Comparison of ENCODE assay signal across 8 cellular contexts in genomic region chr2:216012830-216013079, GRCh38. TPM values are rescaled to one million over a fixed set of nuclear protein-coding genes. Genes with fewer than 3 reads are reported as not detected.
DNase-seq lines count a peak whose midpoint lies in the region; ATAC-seq, FAIRE-seq and TF ChIP-seq lines count a peak whose summit lies in the region.

No MANE protein-coding gene starts in this region.

- H2BK5ac ChIP-seq in H1 (ENCODE audit: low read depth, low read length): peak overlapping the region; percentile 87

- H3K56ac ChIP-seq in H1 (replicated peaks; ENCODE audit: insufficient read length, low read depth, low read length): no peak overlapping the region

- H3K9me2 ChIP-seq in neural cell (ENCODE audit: insufficient read depth, low read length): no peaks in the 10 kb centered on the region

- H4K20me1 ChIP-seq in H1 (replicated peaks in 1 of 2; ENCODE audit: control insufficient read depth in 1 of 2, insufficient read depth in 2 of 2, low read length in 2 of 2) (no peaks in the 10 kb centered on the region), neural cell (ENCODE audit: insufficient read depth) (no peaks in the 10 kb centered on the region)

- peak overlapping the region; percentile 93; the same call in 1 of the 2 replicates for H4K8ac ChIP-seq in H1 (ENCODE audit: extremely low read depth, insufficient read depth, low read length)

- no peak overlapping the region for H2BK120ac ChIP-seq in H1 (replicated peaks; ENCODE audit: low read depth, low read length)

- H3F3A ChIP-seq in neural cell (ENCODE audit: insufficient read depth, low read length, poor library complexity, severe bottlenecking): no peaks in the 10 kb centered on the region

- H2BK20ac ChIP-seq in H1 (ENCODE audit: low read length): no peak overlapping the region

- CTCF ChIA-PET in H1 (lab: Charles Lee; ENCODE audit: partially characterized antibody): interaction anchor here (1.0 to 2.3 kb wide), 9 partner anchors 8 to 91 kb away, joined by 3 to 20 read pairs (median 6); no protein-coding TSS in a partner anchor

- peak overlapping the region; percentile 82 for H3K18ac ChIP-seq in H1 (ENCODE audit: extremely low read depth, low read length)

- H3K36me3 ChIP-seq in H1 (ENCODE audit: control insufficient read depth in 2 of 4, insufficient read depth in 4 of 4, low read length in 3 of 4): no peaks in the 10 kb centered on the region
- no peaks in the 10 kb centered on the region for H3K36me3 ChIP-seq in neural cell (ENCODE audit: insufficient read depth, low read length)

- no peak overlapping the region for H2BK15ac ChIP-seq in H1 (ENCODE audit: low read length)

- H3K4me1 ChIP-seq in H1 (replicated peaks in 1 of 4; ENCODE audit: control insufficient read depth in 3 of 4, insufficient read depth in 4 of 4, low read length in 3 of 4): peaks cover 0 to 4% (median 2%) of the 10 kb centered on the region in 4 experiments; a peak in 4 of 7 replicates

- TF ChIP-seq RAD21 in H1 (IDR thresholded peaks at IDR 0.05 in 1 of 2, conservative IDR thresholded peaks at IDR 0.05 in 1 of 2; ENCODE audit: low read depth in 2 of 2, low read length in 2 of 2): no peak
- TF ChIP-seq RAD21 in neural cell (conservative IDR thresholded peaks at IDR 0.05): no peak

- peak overlapping the region; percentile 50 for H4K5ac ChIP-seq in H1 (ENCODE audit: insufficient read length, low read depth, low read length)

- H3K14ac ChIP-seq in H1 (ENCODE audit: insufficient read length): no peak overlapping the region

- no peak for FAIRE-seq in H1 (lab: Jason Lieb, UNC)

- DNase-seq in NB4 (ENCODE audit: low read depth) (no peak), H1 (ENCODE audit: low read depth in 1 of 2, low spot score in 2 of 2) (no peak), cortex of kidney (lab: John Stamatoyannopoulos, UW) (no peak), NCI-H526 treated with DMSO at 0.1 percent for 48 hours (lab: John Stamatoyannopoulos, UW) (no peak)

- H3K4me2 ChIP-seq in H1 (ENCODE audit: insufficient read depth in 1 of 2, low read depth in 2 of 2, low read length in 2 of 2): peak overlapping the region; percentile 68 to 69
- peak overlapping the region; percentile 93 for H3K4me2 ChIP-seq in neural cell (ENCODE audit: low read length)

- H2AK5ac ChIP-seq in H1 (ENCODE audit: low read depth, low read length): no peak overlapping the region

- POLR2A ChIA-PET in H1 (lab: Charles Lee; ENCODE audit: partially characterized antibody): interaction anchor here (0.7 to 2.1 kb wide), 7 partner anchors 8 to 199 kb away, joined by 3 to 9 read pairs (median 4); no protein-coding TSS in a partner anchor

- TF ChIP-seq CTCF in C4-2B (conservative IDR thresholded peaks at IDR 0.05) (no peak), NB4 (IDR thresholded peaks at IDR 0.05; ENCODE audit: low read depth, low read length) (no peak), H1 (IDR thresholded peaks at IDR 0.05; ENCODE audit: control extremely low read depth in 1 of 3, insufficient read depth in 1 of 3, low read depth in 1 of 3, low read length in 3 of 3) (no peak), neural cell (IDR thresholded peaks at IDR 0.05; ENCODE audit: poor library complexity, severe bottlenecking) (no peak)

- H3K79me2 ChIP-seq in H1 (ENCODE audit: control insufficient read depth in 1 of 2, insufficient read depth in 2 of 2, low read length in 2 of 2): peaks cover 0 to 39% of the 10 kb centered on the region in 2 experiments; a peak in 3 of 4 replicates
- no peaks in the 10 kb centered on the region for H3K79me2 ChIP-seq in neural cell (replicated peaks; ENCODE audit: insufficient read depth, low read length)

- peak overlapping the region; percentile 67 for H3K4me3 ChIP-seq in NB4 (ENCODE audit: low read depth, low read length)
- peak overlapping the region; percentile 55 to 87 (median 80) for H3K4me3 ChIP-seq in H1 (ENCODE audit: extremely low read depth in 1 of 4, insufficient read depth in 2 of 4, low read depth in 3 of 4, low read length in 4 of 4)
- peak overlapping the region; percentile 85 for H3K4me3 ChIP-seq in neural cell (ENCODE audit: low read length)

- no peak for TF ChIP-seq POLR2A in NB4 (IDR thresholded peaks at IDR 0.05; ENCODE audit: extremely low read depth, insufficient read length)
- TF ChIP-seq POLR2A in H1 (IDR thresholded peaks at IDR 0.05; ENCODE audit: control extremely low read depth in 1 of 2, low read depth in 2 of 2, low read length in 2 of 2): no peak

- peak overlapping the region; percentile 68 to 88 (median 86) for H3K9ac ChIP-seq in H1 (replicated peaks in 1 of 4; ENCODE audit: extremely low read depth in 1 of 4, low read depth in 3 of 4, low read length in 3 of 4)
- peak overlapping the region; percentile 64 for H3K9ac ChIP-seq in neural cell (ENCODE audit: low read length)

- no peaks in the 10 kb centered on the region for H3K9me3 ChIP-seq in H1 (ENCODE audit: insufficient read depth in 2 of 2, low read depth in 1 of 2, low read length in 1 of 2)
- no peaks in the 10 kb centered on the region for H3K9me3 ChIP-seq in neural cell (ENCODE audit: low read length)

- 2% methylated on average over 6 of the region's 6 CpGs; no CpG with 5 or more reads in 1 of the 2 experiments for WGBS in H1 (ENCODE audit: extremely low coverage in 1 of 2, insufficient coverage in 1 of 2, insufficient read length in 1 of 2, insufficient replicate concordance in 2 of 2, low coverage in 1 of 2, low lambda C conversion rate in 2 of 2, missing lambda C conversion rate in 1 of 2), 2 experiments

- peaks cover 2% of the 10 kb centered on the region; the same call in 1 of the 2 replicates for H3K23me2 ChIP-seq in H1 (ENCODE audit: low read depth, low read length)

- H3K27ac ChIP-seq in C4-2B: peak overlapping the region; percentile 68
- H3K27ac ChIP-seq in H1 (ENCODE audit: low read depth, low read length): peak overlapping the region; percentile 86; the same call in 1 of the 2 replicates
- no peak overlapping the region for H3K27ac ChIP-seq in neural cell (ENCODE audit: low read length)

- TF ChIP-seq EP300 in H1 (IDR thresholded peaks at IDR 0.05; ENCODE audit: borderline replicate concordance in 1 of 2, low read depth in 2 of 2, low read length in 2 of 2) (no peak), neural cell (conservative IDR thresholded peaks at IDR 0.05; ENCODE audit: poor library complexity, severe bottlenecking) (no peak)

- H2BK12ac ChIP-seq in H1 (ENCODE audit: low read depth, low read length): no peak overlapping the region

- H3K27me3 ChIP-seq in H1 (replicated peaks in 1 of 4; ENCODE audit: control insufficient read depth in 3 of 4, extremely low read depth in 1 of 4, insufficient read depth in 3 of 4, low read length in 3 of 4) (no peaks in the 10 kb centered on the region), neural cell (ENCODE audit: insufficient read depth, low read depth, low read length) (no peaks in the 10 kb centered on the region)

- H2AFZ ChIP-seq in H1 (ENCODE audit: low read length) (peak overlapping the region; percentile 43), neural cell (ENCODE audit: low read depth, low read length) (peak overlapping the region; percentile 51)

- no peaks in the 10 kb centered on the region for H3K79me1 ChIP-seq in H1 (ENCODE audit: low read depth, low read length)

- peak overlapping the region; percentile 4 for H4K91ac ChIP-seq in H1 (replicated peaks; ENCODE audit: insufficient read length, low read length)

- ATAC-seq in HG02623 (IDR thresholded peaks at IDR 0.05; ENCODE audit: unreplicated experiment) (no peak), HG03159 (IDR thresholded peaks at IDR 0.05; ENCODE audit: unreplicated experiment) (no peak)

- no peak overlapping the region for H3K23ac ChIP-seq in H1 (ENCODE audit: insufficient read length)

- H3K4ac ChIP-seq in H1 (replicated peaks; ENCODE audit: insufficient read length, low read depth, low read length): no peak overlapping the region

TF ChIP-seq in H1, 55 proteins besides CTCF, POLR2A, EP300 and RAD21 (continues in another document):
- TF ChIP-seq KDM5A (IDR thresholded peaks at IDR 0.05; ENCODE audit: low read length): no peak
- TF ChIP-seq GTF2F1 (IDR thresholded peaks at IDR 0.05; ENCODE audit: borderline replicate concordance, low read depth, low read length): no peak
- no peak for TF ChIP-seq HDAC2 (IDR thresholded peaks at IDR 0.05; ENCODE audit: borderline replicate concordance in 1 of 2, low read depth in 2 of 2, low read length in 2 of 2)
- TF ChIP-seq NANOG (IDR thresholded peaks at IDR 0.05; ENCODE audit: insufficient read depth, low read depth, low read length, poor library complexity, severe bottlenecking): no peak
- TF ChIP-seq KDM4A (IDR thresholded peaks at IDR 0.05; ENCODE audit: low read depth, low read length, severe bottlenecking): no peak

TF ChIP-seq in neural cell, 6 proteins besides CTCF, POLR2A, EP300 and RAD21 (continues in another document):
- TF ChIP-seq EZH2 (IDR thresholded peaks at IDR 0.05; ENCODE audit: borderline replicate concordance, insufficient read depth, low read length, poor library complexity, severe bottlenecking): no peak

RNA-seq across cellular contexts. Expression of gene MREG, which starts 0.6 kb away (rescaled TPM):
- total RNA-seq in H1 (2021; fragmentation: NEBNext Ultra II Directional; extraction: Animal tissue kit (Norgen Biotek cat#: 25700)): 28.4 and 31.9 TPM in 2 replicates
- polyA plus RNA-seq in H1 (2011; rRNA removed) (5.7 and 7.5 TPM in 2 replicates), neural cell (5.8 and 9.1 TPM in 2 replicates)
- polyA plus RNA-seq in H1 (2011; cell fraction: cytosol; rRNA removed): 9.8 TPM
- polyA plus RNA-seq in H1 (2011; cell fraction: nucleus; rRNA removed): 10.7 TPM
- polyA plus RNA-seq in H1 (2012, experiment 1 of 2): 15.4 to 24.4 TPM (median 17.9 TPM) in 4 replicates
- 13.0 TPM for polyA plus RNA-seq in H1 (2012, experiment 2 of 2)
- polyA plus RNA-seq in H1 (2013, experiment 1 of 2): 14.0 TPM
- 13.2 TPM for polyA plus RNA-seq in H1 (2013, experiment 2 of 2)
- 14.5 and 20.8 TPM in 2 replicates for polyA minus RNA-seq in H1 (2011; rRNA and poly(A)+ RNA removed)
- polyA minus RNA-seq in H1 (2011; cell fraction: cytosol; rRNA and poly(A)+ RNA removed): 11.8 TPM
- polyA minus RNA-seq in H1 (2011; cell fraction: nucleus; rRNA and poly(A)+ RNA removed): 18.4 TPM
- 3.7 and 5.7 TPM in 2 replicates for polyA minus RNA-seq in neural cell
